ENCODE assay signal across 8 cellular contexts in the genomic region with DNA sequence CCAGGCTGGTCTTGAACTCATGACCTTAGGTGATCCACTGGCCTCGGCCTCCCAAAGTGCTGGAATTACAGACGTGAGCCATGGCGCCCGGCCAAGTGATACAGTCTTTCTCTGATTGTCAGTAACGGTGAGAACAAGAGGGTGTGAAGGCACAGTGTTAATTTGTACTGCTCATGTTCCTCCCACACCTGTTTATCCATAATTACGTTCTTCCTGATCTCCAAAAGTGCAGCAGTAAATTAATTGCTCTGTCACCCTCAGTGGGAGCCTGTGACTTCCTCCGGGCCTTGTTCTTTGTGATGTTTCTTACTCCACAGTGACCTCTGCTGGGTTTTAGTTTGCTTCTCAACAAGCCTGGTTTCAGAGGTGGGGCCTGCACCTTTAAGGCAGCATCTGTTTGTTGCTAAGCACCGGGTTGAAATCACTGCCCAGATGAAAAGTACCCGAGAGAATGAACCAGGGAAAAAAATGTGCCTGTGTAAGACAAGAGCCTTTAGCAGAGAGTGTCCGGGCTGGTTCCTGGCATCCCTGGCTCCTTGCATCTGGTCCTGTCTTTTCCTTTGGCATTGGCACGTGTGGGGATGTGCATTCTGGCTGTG.
DNase-seq lines count a peak whose midpoint lies in the region; ATAC-seq lines count a peak whose summit lies in the region.

No MANE protein-coding gene starts in this region.

- DNase-seq in Ammon's horn (ENCODE audit: low spot score): peak; percentile 86
- peak; percentile 81 for DNase-seq in NCI-H2029 (lab: John Stamatoyannopoulos, UW)
- DNase-seq in T-helper 2 cell: peak in 4 of 5 experiments; percentile 32 to 89 (median 37)
- peak; percentile 94 for DNase-seq in astrocyte of the hippocampus (ENCODE audit: low read depth, low spot score)
- peak; percentile 83 for DNase-seq in iPS DF 19.7 (ENCODE audit: low read depth, low spot score)
- peak; percentile 69 for DNase-seq in stimulated activated CD4-positive, alpha-beta T cell treated with anti-CD3 and anti-CD28 coated beads, Interleukin-1b, Interleukin-23, amount 100 ng/mL, for 48 hours

- ATAC-seq in GM18909 (IDR thresholded peaks at IDR 0.05; ENCODE audit: poor library complexity, unreplicated experiment) (peak; percentile 69), HG03095 (IDR thresholded peaks at IDR 0.05; ENCODE audit: unreplicated experiment) (peak; percentile 38)

Comparison
In these comparisons a context has a peak if more than half of its experiments do, and no peak if none do; other contexts are left out.
1. Peak in every context shown above with its lines: DNase-seq and ATAC-seq.
2. DNase-seq: peak in every context shown above with its lines; median percentile 94 in astrocyte of the hippocampus; 86 in Ammon's horn; 83 in iPS DF 19.7; 81 in NCI-H2029; 69 in stimulated activated CD4-positive, alpha-beta T cell treated with anti-CD3 and anti-CD28 coated beads, Interleukin-1b, Interleukin-23, amount 100 ng/mL, for 48 hours; 37 in T-helper 2 cell.